32 cellular contexts compared by ENCODE assay signal in the genomic region with DNA sequence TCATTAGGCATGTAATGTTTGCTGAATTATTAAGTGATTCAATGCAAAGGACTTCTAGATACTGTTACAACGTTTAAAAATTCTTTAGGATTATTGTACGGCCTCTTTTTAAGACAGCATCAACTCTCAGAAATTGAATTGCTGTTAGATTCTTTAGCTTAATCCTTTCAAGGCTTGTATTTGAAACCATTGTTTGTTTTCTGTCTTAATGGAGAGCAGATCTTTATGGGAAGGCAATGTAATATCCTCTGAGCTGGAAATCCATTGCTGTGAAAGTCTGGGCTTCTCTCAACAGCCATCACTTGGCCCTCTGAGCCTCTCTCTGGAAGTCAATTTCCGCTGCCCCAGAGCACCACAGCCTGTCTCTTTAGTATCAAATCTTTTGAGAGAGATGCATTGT. TPM values are rescaled to one million over a fixed set of nuclear protein-coding genes. Genes with fewer than 3 reads are reported as not detected.
"Had no signal": no experiment of that assay in that cellular context is flagged by ENCODE, and none has a peak within 500 bp of the region (broad histone marks: within the 10 kb centered on the region; RNA-seq: fewer than 3 reads in every experiment).

No MANE protein-coding gene starts in this region.

- H3K4me3 ChIP-seq: ascending aorta, breast epithelium, cardiac muscle cell, colonic mucosa, esophagus squamous epithelium, gastroesophageal sphincter had no signal

- H3K36me3 Mint-ChIP-seq: activated naive CD4-positive, alpha-beta T cell treated with anti-CD3 and anti-CD28 coated beads, Interleukin-2, amount 10 ng/mL, durations not matched to agents 7 days and 5 days; activated naive CD4-positive, alpha-beta T cell treated with anti-CD3 and anti-CD28 coated beads, Interleukin-2, amount 50 U/mL, for 72 hours; activated naive CD8-positive, alpha-beta T cell treated with anti-CD3 and anti-CD28 coated beads, Interleukin-2, amount 10 ng/mL, durations not matched to agents 7 days and 5 days; brain; T-cell; WTC11 had no signal

- H3K9me3 Mint-ChIP-seq: activated CD4-positive, alpha-beta memory T cell treated with anti-CD3 and anti-CD28 coated beads, Interleukin-2, amount 10 ng/mL, durations not matched to agents 7 days and 5 days; activated CD4-positive, alpha-beta T cell treated with anti-CD3 and anti-CD28 coated beads, Interleukin-2, amount 10 ng/mL, durations not matched to agents 7 days and 5 days; activated naive CD4-positive, alpha-beta T cell treated with anti-CD3 and anti-CD28 coated beads, Interleukin-2, amount 10 ng/mL, durations not matched to agents 7 days and 5 days; activated naive CD4-positive, alpha-beta T cell treated with anti-CD3 and anti-CD28 coated beads, Interleukin-2, amount 50 U/mL, for 72 hours; activated naive CD8-positive, alpha-beta T cell treated with anti-CD3 and anti-CD28 coated beads, Interleukin-2, amount 10 ng/mL, durations not matched to agents 7 days and 5 days; brain; T-cell; T-helper 1 cell treated with Interleukin-12 subunit alpha and Interleukin-12 subunit beta and Interleukin-4 antibody, amounts not matched to agents 30 μg/mL and 1 μg/mL, for 36 hours had no signal

- H3K27me3 ChIP-seq: ascending aorta, breast epithelium, cardiac muscle cell, colonic mucosa, esophagus squamous epithelium had no signal

- H3K27ac ChIP-seq: ascending aorta, breast epithelium, cardiac muscle cell, colonic mucosa, epithelial cell of prostate, esophagus squamous epithelium, gastroesophageal sphincter had no signal

- H3K27ac Mint-ChIP-seq: activated CD4-positive, alpha-beta memory T cell treated with anti-CD3 and anti-CD28 coated beads, Interleukin-2, amount 10 ng/mL, durations not matched to agents 7 days and 5 days; activated CD4-positive, alpha-beta T cell treated with anti-CD3 and anti-CD28 coated beads, Interleukin-2, amount 10 ng/mL, durations not matched to agents 7 days and 5 days; activated naive CD4-positive, alpha-beta T cell treated with anti-CD3 and anti-CD28 coated beads, Interleukin-2, amount 10 ng/mL, durations not matched to agents 7 days and 5 days; activated naive CD4-positive, alpha-beta T cell treated with anti-CD3 and anti-CD28 coated beads, Interleukin-2, amount 50 U/mL, for 72 hours; activated naive CD8-positive, alpha-beta T cell treated with anti-CD3 and anti-CD28 coated beads, Interleukin-2, amount 10 ng/mL, durations not matched to agents 7 days and 5 days; activated T-cell treated with anti-CD3 and anti-CD28 coated beads, Interleukin-2, amount 50 U/mL, for 24 hours; activated T-cell treated with anti-CD3 and anti-CD28 coated beads, Interleukin-2, amount 50 U/mL, for 72 hours; brain; T-cell; T-helper 1 cell treated with Interleukin-12 subunit alpha and Interleukin-12 subunit beta and Interleukin-4 antibody, amounts not matched to agents 30 μg/mL and 1 μg/mL, for 36 hours; WTC11 had no signal

- H3K27me3 Mint-ChIP-seq: brain had no signal

- H3K4me1 Mint-ChIP-seq: activated CD4-positive, alpha-beta memory T cell treated with anti-CD3 and anti-CD28 coated beads, Interleukin-2, amount 10 ng/mL, durations not matched to agents 7 days and 5 days; activated CD4-positive, alpha-beta T cell treated with anti-CD3 and anti-CD28 coated beads, Interleukin-2, amount 10 ng/mL, durations not matched to agents 7 days and 5 days; activated naive CD4-positive, alpha-beta T cell treated with anti-CD3 and anti-CD28 coated beads, Interleukin-2, amount 10 ng/mL, durations not matched to agents 7 days and 5 days; activated naive CD8-positive, alpha-beta T cell treated with anti-CD3 and anti-CD28 coated beads, Interleukin-2, amount 10 ng/mL, durations not matched to agents 7 days and 5 days; T-cell had no signal

- H3K4me1 ChIP-seq: breast epithelium, colonic mucosa had no signal

- ATAC-seq: activated naive CD4-positive, alpha-beta T cell treated with anti-CD3 and anti-CD28 coated beads, Interleukin-2, amount 50 U/mL, for 72 hours; activated T-cell treated with anti-CD3 and anti-CD28 coated beads, Interleukin-2, amount 50 U/mL, for 72 hours; gastroesophageal sphincter; T-cell; WTC11 had no signal

- H3K36me3 ChIP-seq: ascending aorta, breast epithelium, cardiac muscle cell, colonic mucosa, esophagus squamous epithelium, gastroesophageal sphincter had no signal

- H3K9me3 ChIP-seq: ascending aorta, breast epithelium, colonic mucosa, esophagus squamous epithelium, gastroesophageal sphincter had no signal

- DNase-seq: activated CD4-positive, alpha-beta memory T cell treated with anti-CD3 and anti-CD28 coated beads, Interleukin-2, amount 10 ng/mL, durations not matched to agents 7 days and 5 days; activated CD4-positive, alpha-beta T cell treated with anti-CD3 and anti-CD28 coated beads for 1 hour; activated CD4-positive, alpha-beta T cell treated with anti-CD3 and anti-CD28 coated beads for 4 hours; activated CD4-positive, alpha-beta T cell treated with anti-CD3 and anti-CD28 coated beads, Interleukin-2, amount 10 ng/mL, durations not matched to agents 7 days and 5 days; activated CD4-positive, alpha-beta T cell treated with anti-CD3 and anti-CD28 coated beads, Interleukin-2, amount 50 U/mL, for 4 hours; activated CD8-positive, alpha-beta memory T cell treated with anti-CD3 and anti-CD28 coated beads, Interleukin-2, amount 50 U/mL, for 48 hours; activated gamma-delta T cell; activated naive CD4-positive, alpha-beta T cell; activated naive CD4-positive, alpha-beta T cell treated with anti-CD3 and anti-CD28 coated beads, Interleukin-2, amount 10 ng/mL, durations not matched to agents 7 days and 5 days; activated naive CD8-positive, alpha-beta T cell treated with anti-CD3 and anti-CD28 coated beads, Interleukin-2, amount 10 ng/mL, durations not matched to agents 7 days and 5 days; activated T-cell treated with anti-CD3 and anti-CD28 coated beads for 4 hours; activated T-cell treated with anti-CD3 and anti-CD28 coated beads, Interleukin-2, amount 50 U/mL, for 24 hours; activated T-cell treated with anti-CD3 and anti-CD28 coated beads, Interleukin-2, amount 50 U/mL, for 72 hours; central memory CD4-positive, alpha-beta T cell; cerebellar nuclear complex; colonic mucosa; effector CD8-positive, alpha-beta T cell; esophagus squamous epithelium; foreskin melanocyte; T-cell; T-helper 9 cell had no signal

- H3K4me3 Mint-ChIP-seq: activated CD4-positive, alpha-beta memory T cell treated with anti-CD3 and anti-CD28 coated beads, Interleukin-2, amount 10 ng/mL, durations not matched to agents 7 days and 5 days; activated CD4-positive, alpha-beta T cell treated with anti-CD3 and anti-CD28 coated beads, Interleukin-2, amount 10 ng/mL, durations not matched to agents 7 days and 5 days; activated naive CD4-positive, alpha-beta T cell treated with anti-CD3 and anti-CD28 coated beads, Interleukin-2, amount 10 ng/mL, durations not matched to agents 7 days and 5 days; activated naive CD8-positive, alpha-beta T cell treated with anti-CD3 and anti-CD28 coated beads, Interleukin-2, amount 10 ng/mL, durations not matched to agents 7 days and 5 days; activated T-cell treated with anti-CD3 and anti-CD28 coated beads, Interleukin-2, amount 50 U/mL, for 24 hours; activated T-cell treated with anti-CD3 and anti-CD28 coated beads, Interleukin-2, amount 50 U/mL, for 72 hours; brain; T-cell; T-helper 1 cell treated with Interleukin-12 subunit alpha and Interleukin-12 subunit beta and Interleukin-4 antibody, amounts not matched to agents 30 μg/mL and 1 μg/mL, for 36 hours; WTC11 had no signal

RNA-seq across cellular contexts. Expression of gene PAMR1, which starts 20.2 kb away (rescaled TPM):
- total RNA-seq: activated CD4-positive, alpha-beta memory T cell treated with anti-CD3 and anti-CD28 coated beads, Interleukin-2, amount 10 ng/mL, durations not matched to agents 7 days and 5 days; activated CD4-positive, alpha-beta T cell treated with anti-CD3 and anti-CD28 coated beads, Interleukin-2, amount 10 ng/mL, durations not matched to agents 7 days and 5 days; activated naive CD4-positive, alpha-beta T cell treated with anti-CD3 and anti-CD28 coated beads, Interleukin-2, amount 50 U/mL, for 72 hours; activated naive CD8-positive, alpha-beta T cell treated with anti-CD3 and anti-CD28 coated beads, Interleukin-2, amount 10 ng/mL, durations not matched to agents 7 days and 5 days; activated T-cell treated with anti-CD3 and anti-CD28 coated beads, Interleukin-2, amount 50 U/mL, for 72 hours; endothelial cell of umbilical vein; T-helper 2 cell treated with Interferon-gamma antibody and Interleukin-4, amounts not matched to agents 100 ng/mL and 5 ng/mL, for 36 hours had no signal
- polyA plus RNA-seq: endothelial cell of umbilical vein had no signal
